In the genomic region with DNA sequence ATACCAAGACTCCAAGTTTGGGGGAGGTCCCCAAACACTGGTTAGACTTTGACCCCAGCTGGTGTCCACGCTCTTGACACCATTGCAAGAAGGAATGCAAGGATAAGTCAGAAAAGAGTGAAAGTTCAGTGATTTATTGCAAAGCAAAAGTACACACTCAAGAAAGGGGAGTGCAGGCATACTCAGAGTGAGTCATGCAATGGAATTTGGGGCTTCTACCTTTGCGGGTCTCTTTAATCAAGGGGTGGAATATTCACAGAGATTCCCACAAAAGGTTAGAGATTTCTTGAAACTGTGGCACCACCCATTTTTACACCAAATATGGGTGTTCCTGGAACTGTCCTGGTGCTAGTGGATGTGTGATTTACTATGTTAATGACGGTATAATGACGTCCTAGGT, we compare ENCODE assay signal across 19 cellular contexts.
"Had no signal": no experiment of that assay in that cellular context is flagged by ENCODE, and none has a peak within 500 bp of the region (broad histone marks: within the 10 kb centered on the region; RNA-seq: fewer than 3 reads in every experiment).

No MANE protein-coding gene starts in this region.

- H3K36me3 ChIP-seq: ascending aorta, cardiac muscle cell, left lung, neutrophil, tibial nerve, vagina had no signal

- H3K79me2 ChIP-seq: parathyroid adenoma had no signal

- H3K27me3 ChIP-seq: ascending aorta, cardiac muscle cell, left lung, tibial nerve, vagina had no signal

- H3K4me3 Mint-ChIP-seq: activated CD4-positive, alpha-beta T cell treated with anti-CD3 and anti-CD28 coated beads, Interleukin-2, amount 10 ng/mL, durations not matched to agents 7 days and 5 days; endodermal cell; memory B cell; naive thymus-derived CD8-positive, alpha-beta T cell; T-helper 2 cell treated with Interferon-gamma antibody and Interleukin-4, amounts not matched to agents 5 μg/mL and 100 μg/mL, for 36 hours had no signal

- H3K4me1 ChIP-seq: ascending aorta, left lung, parathyroid adenoma, tibial nerve, vagina had no signal

- DNase-seq: activated CD4-positive, alpha-beta T cell treated with anti-CD3 and anti-CD28 coated beads, Interleukin-2, amount 10 ng/mL, durations not matched to agents 7 days and 5 days; activated CD4-positive, CD25-positive, alpha-beta regulatory T cell; activated naive CD4-positive, alpha-beta T cell treated with Interleukin-2 at 50 U/mL for 16 hours; dorsolateral prefrontal cortex; endodermal cell; left lung; naive thymus-derived CD8-positive, alpha-beta T cell; stimulated activated CD4-positive, alpha-beta T cell treated with anti-CD3 and anti-CD28 coated beads, Interleukin-15, amount 100 ng/mL, for 24 hours; stimulated activated CD4-positive, alpha-beta T cell treated with anti-CD3 and anti-CD28 coated beads, Interleukin-4, amount 100 ng/mL, for 24 hours; stimulated activated naive CD4-positive, alpha-beta T cell had no signal

- H3K9me3 Mint-ChIP-seq: activated CD4-positive, alpha-beta T cell treated with anti-CD3 and anti-CD28 coated beads, Interleukin-2, amount 10 ng/mL, durations not matched to agents 7 days and 5 days had no signal

- H3K27ac Mint-ChIP-seq: activated CD4-positive, alpha-beta T cell treated with anti-CD3 and anti-CD28 coated beads, Interleukin-2, amount 10 ng/mL, durations not matched to agents 7 days and 5 days; endodermal cell; memory B cell; naive thymus-derived CD8-positive, alpha-beta T cell; T-helper 2 cell treated with Interferon-gamma antibody and Interleukin-4, amounts not matched to agents 5 μg/mL and 100 μg/mL, for 36 hours had no signal

- FAIRE-seq: islet of Langerhans had no signal

- H3K4me1 Mint-ChIP-seq: endodermal cell had no signal

- H3K27ac ChIP-seq: ascending aorta, cardiac muscle cell, dorsolateral prefrontal cortex, left lung, neutrophil, parathyroid adenoma, tibial nerve, vagina had no signal

- H3K9me3 ChIP-seq: ascending aorta, left lung, neutrophil, tibial nerve, vagina had no signal

- H3K27me3 Mint-ChIP-seq: naive thymus-derived CD8-positive, alpha-beta T cell had no signal

- H3K4me3 ChIP-seq: ascending aorta, cardiac muscle cell, dorsolateral prefrontal cortex, left lung, tibial nerve, vagina had no signal

- ATAC-seq: left lung; naive thymus-derived CD8-positive, alpha-beta T cell had no signal

- H2AFZ ChIP-seq: parathyroid adenoma had no signal

- H3K36me3 Mint-ChIP-seq: memory B cell; naive thymus-derived CD8-positive, alpha-beta T cell had no signal

- H3K9ac ChIP-seq: parathyroid adenoma had no signal
